ENCODE assay signal across 8 cellular contexts in the genomic region with DNA sequence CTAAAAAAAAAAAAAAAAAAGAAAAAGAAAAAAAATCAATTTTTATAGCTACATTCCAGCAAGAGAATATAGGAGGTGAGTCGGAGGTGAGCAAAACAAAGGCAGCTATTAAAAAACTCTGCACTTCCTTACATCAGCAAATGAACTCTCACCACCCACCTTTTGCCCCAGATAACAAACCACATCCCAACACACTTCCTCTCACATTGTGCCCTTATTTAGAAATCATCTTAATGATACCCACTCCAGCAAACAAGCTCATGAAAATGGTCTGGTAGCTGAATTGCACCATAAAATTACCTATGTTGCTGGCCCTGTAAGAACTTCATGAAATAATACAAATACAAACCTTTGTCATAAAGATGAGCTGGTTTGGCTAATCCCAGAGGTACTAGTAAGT.
DNase-seq lines count a peak whose midpoint lies in the region; ATAC-seq and TF ChIP-seq lines count a peak whose summit lies in the region.

No MANE protein-coding gene starts in this region.

- peaks cover 12 to 60% (median 34%) of the 10 kb centered on the region in 6 donors for H3K4me1 ChIP-seq in spleen

- peak overlapping the region; percentile 79 for H3K27ac Mint-ChIP-seq in activated naive CD4-positive, alpha-beta T cell treated with anti-CD3 and anti-CD28 coated beads, Interleukin-2, amount 10 ng/mL, durations not matched to agents 7 days and 5 days

- intact Hi-C loops in spleen (cut with DNase I; ENCODE audit: low total_unique reads), result no loop called here
- intact Hi-C loops in sciatic nerve (cut with DNase I), result no loop called here

- H3K9me3 Mint-ChIP-seq in activated naive CD4-positive, alpha-beta T cell treated with anti-CD3 and anti-CD28 coated beads, Interleukin-2, amount 10 ng/mL, durations not matched to agents 7 days and 5 days, result peaks cover 3% of the 10 kb centered on the region

- no peak overlapping the region for H3K4me3 Mint-ChIP-seq in activated naive CD4-positive, alpha-beta T cell treated with anti-CD3 and anti-CD28 coated beads, Interleukin-2, amount 10 ng/mL, durations not matched to agents 7 days and 5 days

- H3K27me3 ChIP-seq in spleen (replicated peaks in 1 of 7), result no peaks in the 10 kb centered on the region

- peaks cover 62% of the 10 kb centered on the region for H3K4me1 Mint-ChIP-seq in activated naive CD4-positive, alpha-beta T cell treated with anti-CD3 and anti-CD28 coated beads, Interleukin-2, amount 10 ng/mL, durations not matched to agents 7 days and 5 days

- DNase-seq in activated CD4-positive, alpha-beta T cell treated with anti-CD3 and anti-CD28 coated beads for 4 hours, result peak; percentile 14 to 27
- no peak for DNase-seq in activated CD4-positive, alpha-beta T cell treated with anti-CD3 and anti-CD28 coated beads, Interleukin-2, amount 50 U/mL, for 48 hours
- DNase-seq in Jurkat, Clone E6-1 (ENCODE audit: low read depth, low spot score), result peak; percentile 86
- DNase-seq in activated naive CD4-positive, alpha-beta T cell treated with anti-CD3 and anti-CD28 coated beads, Interleukin-2, amount 10 ng/mL, durations not matched to agents 7 days and 5 days, result peak; percentile 63
- no peak for DNase-seq in spleen
- DNase-seq in sciatic nerve (ENCODE audit: low spot score), result no peak

- no peaks in the 10 kb centered on the region for H3K27me3 Mint-ChIP-seq in activated naive CD4-positive, alpha-beta T cell treated with anti-CD3 and anti-CD28 coated beads, Interleukin-2, amount 10 ng/mL, durations not matched to agents 7 days and 5 days

- CTCF ChIA-PET in activated naive CD4-positive, alpha-beta T cell treated with anti-CD3 and anti-CD28 coated beads, Interleukin-2, amount 10 ng/mL, durations not matched to agents 7 days and 5 days (lab: Charles Lee), result interaction anchor here (1.3 kb wide), 1 partner anchor 31 kb away, joined by 4 read pairs; no protein-coding TSS in a partner anchor

- TF ChIP-seq POLR2A in spleen (IDR thresholded peaks at IDR 0.05), result no peak

- H3K36me3 ChIP-seq in spleen, result peaks cover 0 to 84% (median 33%) of the 10 kb centered on the region in 6 donors

- WGBS in spleen, 5 donors, result 19 to 29% (median 26%) methylated on average over 1 of the region's 1 CpG

- peaks cover 71% of the 10 kb centered on the region for H3K36me3 Mint-ChIP-seq in activated naive CD4-positive, alpha-beta T cell treated with anti-CD3 and anti-CD28 coated beads, Interleukin-2, amount 10 ng/mL, durations not matched to agents 7 days and 5 days

- H3K9me3 ChIP-seq in spleen, result no peaks in the 10 kb centered on the region

- no peak for TF ChIP-seq CTCF in spleen (IDR thresholded peaks at IDR 0.05 in 8 of 11, conservative IDR thresholded peaks at IDR 0.05 in 3 of 11)

- H3K27ac ChIP-seq in spleen, result peak overlapping the region in 7 of 8 donors; percentile 3 to 69 (median 29)

- ATAC-seq in HG02885 (IDR thresholded peaks at IDR 0.05; ENCODE audit: poor library complexity, unreplicated experiment), result no peak
- ATAC-seq in sciatic nerve, result no peak
- ATAC-seq in HG02852 (IDR thresholded peaks at IDR 0.05; ENCODE audit: unreplicated experiment), result no peak

- no peak overlapping the region for H3K4me3 ChIP-seq in Jurkat, Clone E6-1 (ENCODE audit: low read length)
- H3K4me3 ChIP-seq in spleen, result no peak overlapping the region

Comparison
In these comparisons a context has a peak if more than half of its experiments do, and no peak if none do; other contexts are left out.
1. DNase-seq: peak in activated CD4-positive, alpha-beta T cell treated with anti-CD3 and anti-CD28 coated beads for 4 hours (2 of 2), Jurkat, Clone E6-1 (single experiment) and activated naive CD4-positive, alpha-beta T cell treated with anti-CD3 and anti-CD28 coated beads, Interleukin-2, amount 10 ng/mL, durations not matched to agents 7 days and 5 days (single experiment); none in activated CD4-positive, alpha-beta T cell treated with anti-CD3 and anti-CD28 coated beads, Interleukin-2, amount 50 U/mL, for 48 hours (0 of 2), spleen (single experiment) and sciatic nerve (single experiment).